1 cellular context compared by ENCODE assay signal in the genomic region with DNA sequence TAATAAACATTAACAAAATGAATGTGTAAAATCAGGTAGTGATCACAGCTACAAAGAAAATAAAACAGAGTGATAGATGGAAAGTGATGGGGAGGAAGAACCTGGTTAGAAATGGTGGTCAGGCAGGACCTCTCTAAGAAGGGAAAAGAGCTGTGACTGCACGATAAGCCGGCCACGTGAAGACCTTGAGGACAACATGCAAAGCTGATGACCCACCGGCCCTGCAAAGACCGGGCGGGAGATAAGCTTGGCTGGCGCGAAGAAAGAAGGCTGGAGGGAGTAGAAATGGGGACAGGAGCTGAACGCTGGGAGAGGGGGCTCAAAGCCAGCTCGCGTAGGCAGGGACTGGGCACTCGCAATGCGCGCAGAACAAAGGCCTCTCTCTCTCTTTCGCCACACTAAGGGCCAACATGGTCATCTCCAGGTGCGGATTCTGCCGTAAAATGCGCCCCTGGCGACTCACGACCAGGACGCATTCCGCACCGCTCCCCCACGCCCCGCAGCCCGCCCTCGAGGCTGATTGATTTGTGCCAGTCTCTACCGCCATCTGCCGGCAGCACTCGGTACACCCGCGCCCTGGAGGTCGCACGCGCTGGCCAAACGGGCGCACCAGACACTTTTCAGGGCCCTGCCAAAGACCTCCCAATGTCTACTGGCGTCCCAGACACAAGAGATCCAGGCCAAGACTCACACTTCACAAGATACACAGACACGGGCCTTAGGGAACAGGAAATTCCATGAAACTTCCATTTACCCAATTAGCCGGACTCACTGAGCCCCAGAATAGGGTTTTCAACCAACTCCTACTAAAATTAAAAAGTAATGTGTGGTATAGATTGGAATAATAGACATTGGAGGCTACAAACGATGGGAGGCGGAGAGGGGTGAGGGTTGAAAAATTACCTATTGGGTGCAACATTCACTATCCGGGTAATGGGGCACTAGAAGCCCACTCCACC.
TF ChIP-seq lines count a peak whose summit lies in the region.

No MANE protein-coding gene starts in this region.

TF ChIP-seq in Ishikawa, 13 proteins besides CTCF, POLR2A, EP300 and RAD21 (continued from another document):
- TF ChIP-seq, protein P1, sequence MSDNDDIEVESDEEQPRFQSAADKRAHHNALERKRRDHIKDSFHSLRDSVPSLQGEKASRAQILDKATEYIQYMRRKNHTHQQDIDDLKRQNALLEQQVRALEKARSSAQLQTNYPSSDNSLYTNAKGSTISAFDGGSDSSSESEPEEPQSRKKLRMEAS (IDR thresholded peaks at IDR 0.05): peak; percentile 75
- TF ChIP-seq CREB1 (IDR thresholded peaks at IDR 0.05; ENCODE audit: low read depth): no peak
